Comparison of ENCODE assay signal across 9 cellular contexts in the genomic region with DNA sequence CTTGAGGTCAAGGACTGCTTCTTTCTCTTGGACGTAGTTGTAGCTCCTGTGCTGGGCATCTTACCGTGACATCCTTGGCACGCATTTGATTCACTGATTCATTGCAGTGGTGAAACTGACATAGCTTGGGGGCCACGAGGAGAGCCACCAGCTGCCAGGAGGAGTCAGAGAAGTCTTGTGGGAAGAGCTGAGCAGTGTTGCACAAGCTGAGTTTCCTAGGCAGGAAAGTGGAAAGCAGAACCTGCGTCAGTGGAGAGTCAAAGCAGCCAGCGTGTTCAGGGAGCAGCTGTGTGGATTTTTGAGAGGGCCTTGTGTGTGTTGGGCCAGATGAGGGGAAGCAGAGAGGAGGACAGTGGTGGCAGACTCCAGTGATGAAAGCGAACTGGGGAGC. TPM values are rescaled to one million over a fixed set of nuclear protein-coding genes. Genes with fewer than 3 reads are reported as not detected.
DNase-seq lines count a peak whose midpoint lies in the region; ATAC-seq, FAIRE-seq and TF ChIP-seq lines count a peak whose summit lies in the region.
"Had no signal": no experiment of that assay in that cellular context is flagged by ENCODE, and none has a peak within 500 bp of the region (broad histone marks: within the 10 kb centered on the region; RNA-seq: fewer than 3 reads in every experiment).

No MANE protein-coding gene starts in this region.

- H3K27ac Mint-ChIP-seq in effector memory CD8-positive, alpha-beta T cell = peak overlapping the region in 1 of 2 donors; percentile 85

- FAIRE-seq in urothelium cell line (lab: Jason Lieb, UNC) = no peak

- no peaks in the 10 kb centered on the region for H3K27me3 ChIP-seq in neutrophil

- peak overlapping the region; percentile 2 to 46 for H3K4me3 Mint-ChIP-seq in effector memory CD8-positive, alpha-beta T cell

- H3K9me3 ChIP-seq in neutrophil = no peaks in the 10 kb centered on the region

- H3K9me3 Mint-ChIP-seq in effector memory CD8-positive, alpha-beta T cell = no peaks in the 10 kb centered on the region

- H3K36me3 Mint-ChIP-seq in effector memory CD8-positive, alpha-beta T cell (ENCODE audit: insufficient read depth) = peaks cover 8% of the 10 kb centered on the region

- no peak overlapping the region for H3K4me3 ChIP-seq in neutrophil (ENCODE audit: low read depth in 1 of 2, low read length in 1 of 2)

- TF ChIP-seq CTCF in neutrophil (IDR thresholded peaks at IDR 0.05) = no peak

- peaks cover 16 to 24% of the 10 kb centered on the region in 2 experiments for H3K4me1 ChIP-seq in neutrophil (ENCODE audit: control insufficient read depth in 1 of 2, insufficient read depth in 1 of 2, low read depth in 1 of 2, low read length in 1 of 2)

- DNase-seq in GM03348 (ENCODE audit: low spot score) (peak; percentile 88), NCI-H460 (ENCODE audit: extremely low read depth, low read depth) (peak; percentile 11), urothelium cell line (ENCODE audit: low spot score) (no peak), GM19238 (ENCODE audit: insufficient read length, low spot score) (no peak)
- DNase-seq in effector memory CD8-positive, alpha-beta T cell = no peak
- no peak for DNase-seq in activated CD8-positive, alpha-beta memory T cell treated with anti-CD3 and anti-CD28 coated beads for 24 hours

- peak overlapping the region; percentile 57 for H3K27ac ChIP-seq in neutrophil
- H3K27ac ChIP-seq: KMS-11 had no signal

- H3K27me3 Mint-ChIP-seq in effector memory CD8-positive, alpha-beta T cell = no peaks in the 10 kb centered on the region

- peaks cover 58 to 70% of the 10 kb centered on the region in 2 donors for H3K4me1 Mint-ChIP-seq in effector memory CD8-positive, alpha-beta T cell (ENCODE audit: low read depth in 2 of 2)

- H3K36me3 ChIP-seq in neutrophil = no peaks in the 10 kb centered on the region

- ATAC-seq in effector memory CD8-positive, alpha-beta T cell (replicated peaks) = no peak
- no peak for ATAC-seq in GM19351 (IDR thresholded peaks at IDR 0.05; ENCODE audit: unreplicated experiment)

RNA-seq across cellular contexts. Expression of gene GPR183, which starts 5.3 kb away (rescaled TPM):
- 0.14 and 0.30 TPM in 2 replicates for total RNA-seq in NCI-H460 (2014; rRNA removed; shearing (Covaris generic))
- 0.07 TPM in 1 of 2 replicates, not detected in the other for polyA plus RNA-seq in NCI-H460 (2014; cell fraction: nucleus; rRNA removed)

RNA-seq across cellular contexts. Expression of gene GPR18, which starts 54.3 kb away (rescaled TPM):
- total RNA-seq in NCI-H460 (2014; rRNA removed; shearing (Covaris generic)) = not detected in 2 replicates
- polyA plus RNA-seq in NCI-H460 (2014; cell fraction: nucleus; rRNA removed) = not detected in 2 replicates

Comparison
In these comparisons a context has a peak if more than half of its experiments do, and no peak if none do; other contexts are left out.
1. DNase-seq: peak in GM03348 (single experiment) and NCI-H460 (single experiment); none in effector memory CD8-positive, alpha-beta T cell (0 of 3), urothelium cell line (single experiment), activated CD8-positive, alpha-beta memory T cell treated with anti-CD3 and anti-CD28 coated beads for 24 hours (single experiment) and GM19238 (single experiment).